Comparison of ENCODE assay signal across 32 cellular contexts in the genomic region with DNA sequence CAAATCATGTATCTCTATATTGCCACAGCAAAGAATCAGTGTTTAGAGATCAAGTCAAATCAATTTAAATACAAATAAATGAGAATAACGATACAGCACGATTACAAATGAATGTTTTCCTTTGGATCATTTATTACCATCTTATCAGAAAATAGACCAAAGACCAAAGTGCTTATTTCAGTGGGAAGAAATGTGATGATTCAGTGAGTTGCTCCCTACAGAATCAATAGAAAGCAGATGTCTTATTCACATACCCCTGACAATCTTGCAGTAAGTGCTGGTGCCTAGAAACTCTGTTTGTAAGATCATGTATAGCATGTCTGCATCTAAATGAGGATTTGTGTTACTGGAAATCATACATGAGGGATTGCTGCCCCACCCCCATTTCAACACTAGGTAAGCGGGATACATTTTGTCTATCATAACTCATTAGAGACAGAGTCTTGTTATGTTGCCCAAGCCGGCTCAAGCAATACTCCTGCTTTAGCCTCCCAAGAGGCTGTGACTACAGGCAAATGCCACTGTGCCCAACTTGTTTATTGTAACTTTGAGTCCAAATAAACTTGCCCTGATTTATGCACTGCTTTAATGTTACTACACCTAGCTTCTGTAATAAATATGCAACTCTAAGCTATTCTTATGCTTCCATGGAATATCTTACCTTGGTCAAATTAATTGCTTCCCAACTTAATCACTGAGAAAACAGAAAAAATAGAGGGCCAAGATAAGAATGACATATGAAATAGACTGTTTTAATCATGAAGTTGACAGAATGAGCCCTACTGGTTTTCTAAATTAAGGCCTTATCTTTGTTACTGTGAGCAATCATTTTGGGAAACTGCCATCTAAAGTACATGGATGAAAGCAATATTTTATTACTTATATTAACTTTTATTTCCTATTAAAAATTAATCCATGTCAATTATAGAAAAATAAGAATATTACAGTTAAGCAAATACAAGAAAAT.
DNase-seq lines count a peak whose midpoint lies in the region; FAIRE-seq and TF ChIP-seq lines count a peak whose summit lies in the region.
"Had no signal": no experiment of that assay in that cellular context is flagged by ENCODE, and none has a peak within 500 bp of the region (broad histone marks: within the 10 kb centered on the region; RNA-seq: fewer than 3 reads in every experiment).

No MANE protein-coding gene starts in this region.

- no peaks in the 10 kb centered on the region for H3K9me2 ChIP-seq in SK-N-SH

- H3K27me3 Mint-ChIP-seq in Caco-2 (ENCODE audit: insufficient read depth, unreplicated experiment), result no peaks in the 10 kb centered on the region
- H3K27me3 Mint-ChIP-seq: brain, memory B cell, T-helper 17 cell had no signal

- H3K4me2 ChIP-seq in SK-N-SH, result peak overlapping the region; percentile 16; the same call in 1 of the 2 replicates
- H3K4me2 ChIP-seq: BLaER1, KMS-11, neural progenitor cell had no signal

- no peak overlapping the region for H3K27ac Mint-ChIP-seq in Caco-2 (ENCODE audit: unreplicated experiment)
- H3K27ac Mint-ChIP-seq: memory B cell, neural progenitor cell, T-helper 17 cell had no signal

- peak in 1 of 2 experiments; percentile 46; a peak in 1 of 4 replicates for TF ChIP-seq EP300 in SK-N-SH (IDR thresholded peaks at IDR 0.05; ENCODE audit: borderline replicate concordance in 1 of 2, low read depth in 1 of 2, low read length in 1 of 2)

- no peak for TF ChIP-seq POLR2A in GM12892 (IDR thresholded peaks at IDR 0.05; ENCODE audit: low read depth, low read length)

- no peaks in the 10 kb centered on the region for H3K79me2 ChIP-seq in SK-N-SH (ENCODE audit: insufficient read depth)

- H2AFZ ChIP-seq in SK-N-SH (ENCODE audit: low read depth), result no peak overlapping the region
- H2AFZ ChIP-seq: neural progenitor cell had no signal

- no peak overlapping the region for H3K4me3 Mint-ChIP-seq in Caco-2 (ENCODE audit: unreplicated experiment)
- H3K4me3 Mint-ChIP-seq: activated T-cell treated with anti-CD3 and anti-CD28 coated beads, Interleukin-2, amount 50 U/mL, for 4 hours; brain; memory B cell; neural progenitor cell; T-helper 17 cell had no signal

- 0 out of 4 replicates have a peak, but pooled peaks cover 0 to 5% of the 10 kb centered on the region in 2 experiments for H3K4me1 ChIP-seq in SK-N-SH (ENCODE audit: control insufficient read depth in 1 of 2, insufficient read depth in 2 of 2, low read depth in 1 of 2, low read length in 1 of 2)
- peaks cover 0 to 8% of the 10 kb centered on the region in 2 donors for H3K4me1 ChIP-seq in small intestine (ENCODE audit: control insufficient read depth in 2 of 2, insufficient read depth in 1 of 2, low read depth in 1 of 2, low read length in 1 of 2)
- no peaks in the 10 kb centered on the region for H3K4me1 ChIP-seq in Caco-2
- H3K4me1 ChIP-seq: BLaER1, esophagus squamous epithelium, prostate gland had no signal

- H3K27ac ChIP-seq in SK-N-SH (ENCODE audit: low read depth in 2 of 2, low read length in 1 of 2), result peak overlapping the region in 1 of 2 experiments; percentile 12; a peak in 1 of 4 replicates
- H3K27ac ChIP-seq in small intestine (ENCODE audit: low read depth in 1 of 2, low read length in 1 of 2), result peak overlapping the region in 1 of 2 donors; percentile 32
- H3K27ac ChIP-seq: BLaER1, dorsolateral prefrontal cortex, esophagus squamous epithelium, KMS-11, neural progenitor cell, prostate gland, right lobe of liver, tibial nerve had no signal

- intact Hi-C loops in Caco-2 (cut with micrococcal nuclease; ENCODE audit: unreplicated experiment), result no loop called here

- H3K36me3 Mint-ChIP-seq in Caco-2 (ENCODE audit: insufficient read depth, unreplicated experiment), result no peaks in the 10 kb centered on the region
- H3K36me3 Mint-ChIP-seq: brain, memory B cell, neural progenitor cell had no signal

- H3K4me1 Mint-ChIP-seq in Caco-2 (ENCODE audit: low read depth, unreplicated experiment), result no peaks in the 10 kb centered on the region
- H3K4me1 Mint-ChIP-seq: memory B cell, T-helper 17 cell had no signal

- H3K27me3 ChIP-seq in SK-N-SH (ENCODE audit: insufficient read depth) (peaks cover 7% of the 10 kb centered on the region; the same call in 1 of the 2 replicates), small intestine (ENCODE audit: control insufficient read depth in 2 of 2, insufficient read depth in 2 of 2, low read length in 2 of 2) (no peaks in the 10 kb centered on the region), Caco-2 (replicated peaks; ENCODE audit: control insufficient read depth, insufficient read depth, low read length) (no peaks in the 10 kb centered on the region)
- H3K27me3 ChIP-seq: BLaER1, dorsolateral prefrontal cortex, esophagus squamous epithelium, MG63, neural progenitor cell, right lobe of liver, tibial nerve had no signal

- no peak overlapping the region for H3K9ac ChIP-seq in SK-N-SH
- H3K9ac ChIP-seq: BLaER1, KMS-11, neural progenitor cell had no signal

- no TSS peak for BruUV-seq in Caco-2 (replicated peaks; lab: Mats Ljungman, UMichigan)

- FAIRE-seq in GM12892 (lab: Jason Lieb, UNC), result peak; percentile 27
- peak; percentile 10 for FAIRE-seq in small intestine (lab: Jason Lieb, UNC)
- FAIRE-seq: endometrium, islet of Langerhans, TTC549 had no signal

- 9% methylated on average over 4 of the region's 4 CpGs for WGBS in SK-N-SH (ENCODE audit: low lambda C conversion rate)
- 17 to 70% (median 29%) methylated on average over 4 of the region's 4 CpGs for WGBS in small intestine, 3 donors

- H3K36me3 ChIP-seq in SK-N-SH (replicated peaks in 1 of 2; ENCODE audit: control insufficient read depth in 1 of 2, insufficient read depth in 2 of 2, low read length in 1 of 2) (no peaks in the 10 kb centered on the region), small intestine (ENCODE audit: control insufficient read depth in 2 of 2, insufficient read depth in 2 of 2, low read length in 2 of 2) (no peaks in the 10 kb centered on the region), Caco-2 (ENCODE audit: control insufficient read depth, insufficient read depth, low read length) (no peaks in the 10 kb centered on the region)
- H3K36me3 ChIP-seq: BLaER1, esophagus squamous epithelium, MG63, neural progenitor cell, prostate gland, right lobe of liver, tibial nerve had no signal

- POLR2A ChIA-PET in SK-N-SH (lab: Yijun Ruan, JAX) (no interaction called here), Caco-2 (lab: Charles Lee) (no interaction called here)

- no peaks in the 10 kb centered on the region for H3F3A ChIP-seq in SK-N-SH (replicated peaks; ENCODE audit: insufficient read depth)

- CTCF ChIA-PET in SK-N-SH (lab: Yijun Ruan, JAX), result no interaction called here
- CTCF ChIA-PET in Caco-2 (lab: Charles Lee), result no interaction called here

- no peak for DNase-seq in GM12892 (ENCODE audit: insufficient read length)
- no peak for DNase-seq in SK-N-SH
- DNase-seq in fibroblast of peridontal ligament (ENCODE audit: extremely low read depth), result peak; percentile 81
- peak; percentile 82 for DNase-seq in small intestine
- DNase-seq in NCI-H774 (lab: John Stamatoyannopoulos, UW), result no peak
- DNase-seq in Caco-2, result no peak
- DNase-seq in activated CD8-positive, alpha-beta memory T cell treated with anti-CD3 and anti-CD28 coated beads, Interleukin-2, amount 50 U/mL, for 4 hours, result no peak
- DNase-seq: activated CD4-positive, CD25-positive, alpha-beta regulatory T cell; activated gamma-delta T cell; activated T-cell treated with anti-CD3 and anti-CD28 coated beads, Interleukin-2, amount 50 U/mL, for 4 hours; cerebellar nuclear complex; dorsolateral prefrontal cortex; esophagus squamous epithelium; GF-D8; H7; MG63; NCI-H1105 treated with DMSO at 0.1 percent for 48 hours; NCI-H187 treated with DMSO at 0.1 percent for 48 hours; NCI-H524; right lobe of liver; stimulated activated CD4-positive, alpha-beta T cell treated with anti-CD3 and anti-CD28 coated beads, Interleukin-4, amount 100 ng/mL, for 4 hours; T-helper 17 cell had no signal

- TF ChIP-seq CTCF in SK-N-SH (IDR thresholded peaks at IDR 0.05) (no peak), Caco-2 (IDR thresholded peaks at IDR 0.05; ENCODE audit: insufficient read depth in 1 of 2, low read depth in 1 of 2, low read length in 1 of 2, severe bottlenecking in 1 of 2, unreplicated experiment in 1 of 2) (no peak)

- H3K9me3 ChIP-seq in SK-N-SH, result no peaks in the 10 kb centered on the region
- no peaks in the 10 kb centered on the region for H3K9me3 ChIP-seq in small intestine (ENCODE audit: control insufficient read depth, low read depth)
- no peaks in the 10 kb centered on the region for H3K9me3 ChIP-seq in Caco-2
- H3K9me3 ChIP-seq: BLaER1, esophagus squamous epithelium, prostate gland, right lobe of liver, tibial nerve had no signal

- TF ChIP-seq RAD21 in SK-N-SH (IDR thresholded peaks at IDR 0.05; ENCODE audit: low read length), result no peak

- no peaks in the 10 kb centered on the region for H3K9me3 Mint-ChIP-seq in Caco-2 (ENCODE audit: unreplicated experiment)
- H3K9me3 Mint-ChIP-seq: activated T-cell treated with anti-CD3 and anti-CD28 coated beads, Interleukin-2, amount 50 U/mL, for 4 hours; brain; memory B cell had no signal

- no peak overlapping the region for H3K4me3 ChIP-seq in SK-N-SH (ENCODE audit: low read depth in 2 of 2, low read length in 1 of 2)
- H3K4me3 ChIP-seq in small intestine (ENCODE audit: low read depth in 1 of 2, low read length in 2 of 2), result no peak overlapping the region
- H3K4me3 ChIP-seq in Caco-2 (ENCODE audit: low read depth, low read length), result no peak overlapping the region
- H3K4me3 ChIP-seq: BLaER1, dorsolateral prefrontal cortex, esophagus squamous epithelium, MG63, neural progenitor cell, prostate gland, right lobe of liver, tibial nerve had no signal

- H4K20me1 ChIP-seq in SK-N-SH (ENCODE audit: insufficient read depth), result no peaks in the 10 kb centered on the region
- H4K20me1 ChIP-seq: BLaER1 had no signal

TF ChIP-seq in SK-N-SH, 30 proteins besides CTCF, POLR2A, EP300 and RAD21 (continues in another document):
- TF ChIP-seq FOSL2 (IDR thresholded peaks at IDR 0.05; ENCODE audit: borderline replicate concordance, low read depth), result peak; percentile 59; the same call in 1 of the 2 replicates
- TF ChIP-seq NRF1 (IDR thresholded peaks at IDR 0.05; ENCODE audit: low read depth, low read length), result no peak
- TF ChIP-seq MEF2A (IDR thresholded peaks at IDR 0.05; ENCODE audit: borderline replicate concordance, low read depth), result no peak
- TF ChIP-seq GABPA (IDR thresholded peaks at IDR 0.05; ENCODE audit: low read depth), result no peak
- peak; percentile 89 for TF ChIP-seq TCF12 (IDR thresholded peaks at IDR 0.05)
- 0 out of 2 replicates have a peak, but pooled peaks have one; percentile 43 for TF ChIP-seq JUND (IDR thresholded peaks at IDR 0.05)
- TF ChIP-seq, protein P1, sequence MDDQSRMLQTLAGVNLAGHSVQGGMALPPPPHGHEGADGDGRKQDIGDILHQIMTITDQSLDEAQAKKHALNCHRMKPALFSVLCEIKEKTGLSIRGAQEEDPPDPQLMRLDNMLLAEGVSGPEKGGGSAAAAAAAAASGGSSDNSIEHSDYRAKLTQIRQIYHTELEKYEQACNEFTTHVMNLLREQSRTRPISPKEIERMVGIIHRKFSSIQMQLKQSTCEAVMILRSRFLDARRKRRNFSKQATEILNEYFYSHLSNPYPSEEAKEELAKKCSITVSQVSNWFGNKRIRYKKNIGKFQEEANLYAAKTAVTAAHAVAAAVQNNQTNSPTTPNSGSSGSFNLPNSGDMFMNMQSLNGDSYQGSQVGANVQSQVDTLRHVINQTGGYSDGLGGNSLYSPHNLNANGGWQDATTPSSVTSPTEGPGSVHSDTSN (IDR thresholded peaks at IDR 0.05), result peak; percentile 51

Comparison
In these comparisons a context has a peak if more than half of its experiments do, and no peak if none do; other contexts are left out.
1. DNase-seq: peak in fibroblast of peridontal ligament (single experiment) and small intestine (single experiment); none in GM12892 (single experiment), SK-N-SH (single experiment), NCI-H774 (single experiment), Caco-2 (0 of 2) and activated CD8-positive, alpha-beta memory T cell treated with anti-CD3 and anti-CD28 coated beads, Interleukin-2, amount 50 U/mL, for 4 hours (single experiment).